Comparison of ENCODE assay signal across 10 cellular contexts in the genomic region with DNA sequence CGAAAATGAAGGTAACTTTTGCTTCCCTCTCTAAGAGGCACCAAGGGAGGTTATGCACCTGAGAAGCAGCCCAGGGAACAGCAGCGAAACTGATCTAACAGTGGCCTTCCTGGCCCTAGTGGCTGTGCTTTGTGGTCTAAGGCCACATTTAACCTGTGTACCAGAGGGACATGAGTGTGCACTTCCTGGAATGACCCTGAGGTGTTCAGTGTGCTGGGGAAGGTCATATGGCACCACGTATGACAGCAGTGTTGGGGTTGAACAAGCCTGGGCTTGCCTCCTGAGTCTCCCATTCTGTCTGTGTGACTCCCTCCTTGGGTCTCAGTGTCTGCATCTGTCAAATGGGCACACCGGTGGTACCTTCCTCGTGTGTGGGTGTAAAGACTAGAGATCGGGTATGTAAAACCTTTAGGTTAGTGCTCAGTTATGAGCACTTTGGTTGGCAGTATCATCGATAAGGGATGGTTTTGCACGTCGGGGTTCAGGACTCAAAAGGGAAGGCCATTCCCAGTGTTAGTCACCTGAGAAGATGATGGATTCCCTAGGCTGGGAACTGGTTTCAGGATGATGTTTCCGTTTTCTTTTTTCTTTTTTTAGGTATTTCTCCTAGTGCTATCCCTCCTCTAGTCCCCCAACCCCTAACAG.
DNase-seq lines count a peak whose midpoint lies in the region; ATAC-seq and TF ChIP-seq lines count a peak whose summit lies in the region.
"Had no signal": no experiment of that assay in that cellular context is flagged by ENCODE, and none has a peak within 500 bp of the region (broad histone marks: within the 10 kb centered on the region; RNA-seq: fewer than 3 reads in every experiment).

No MANE protein-coding gene starts in this region.

- peak overlapping the region; percentile 50 to 63 for H3K4me3 Mint-ChIP-seq in effector memory CD8-positive, alpha-beta T cell

- H3K27me3 Mint-ChIP-seq in effector memory CD8-positive, alpha-beta T cell: peaks cover 0 to 7% of the 10 kb centered on the region in 2 donors

- peak; percentile 49 for ATAC-seq in GM18498 (IDR thresholded peaks at IDR 0.05; ENCODE audit: unreplicated experiment)
- ATAC-seq in HG03196 (IDR thresholded peaks at IDR 0.05; ENCODE audit: unreplicated experiment): peak; percentile 36
- ATAC-seq in effector memory CD8-positive, alpha-beta T cell (replicated peaks): peak; percentile 11
- ATAC-seq: left ventricle myocardium superior had no signal

- TF ChIP-seq CTCF in GM20000 (IDR thresholded peaks at IDR 0.05; ENCODE audit: extremely low read depth, missing control alignments) (no peak), foreskin fibroblast (IDR thresholded peaks at IDR 0.05; ENCODE audit: low read depth, low read length) (no peak)

- H3K4me1 Mint-ChIP-seq in effector memory CD8-positive, alpha-beta T cell (ENCODE audit: low read depth in 2 of 2): peaks cover 29 to 54% of the 10 kb centered on the region in 2 donors

- no peaks in the 10 kb centered on the region for H3K9me3 Mint-ChIP-seq in effector memory CD8-positive, alpha-beta T cell

- H3K4me3 ChIP-seq in foreskin fibroblast (ENCODE audit: low read depth in 1 of 2, low read length in 2 of 2): no peak overlapping the region

- H3K27ac Mint-ChIP-seq in effector memory CD8-positive, alpha-beta T cell: peak overlapping the region; percentile 85 to 94

- DNase-seq in GM20000 (ENCODE audit: low spot score) (peak; percentile 29), superior temporal gyrus (ENCODE audit: extremely low spot score) (no peak), NCI-H1048 (lab: John Stamatoyannopoulos, UW) (no peak), DMS 273 (lab: John Stamatoyannopoulos, UW; ENCODE audit: unreplicated experiment) (no peak), foreskin fibroblast (no peak)
- no peak for DNase-seq in effector memory CD8-positive, alpha-beta T cell
- DNase-seq: activated gamma-delta T cell, left ventricle myocardium superior had no signal

- H3K36me3 Mint-ChIP-seq in effector memory CD8-positive, alpha-beta T cell (ENCODE audit: insufficient read depth): no peaks in the 10 kb centered on the region
